ENCODE assay signal across 1 cellular context in genomic region chr6:39642300-39642699, GRCh38.
TF ChIP-seq lines count a peak whose summit lies in the region.

No MANE protein-coding gene starts in this region.

TF ChIP-seq in K562, 482 proteins besides CTCF, POLR2A, EP300 and RAD21:
- TF ChIP-seq, protein P1, sequence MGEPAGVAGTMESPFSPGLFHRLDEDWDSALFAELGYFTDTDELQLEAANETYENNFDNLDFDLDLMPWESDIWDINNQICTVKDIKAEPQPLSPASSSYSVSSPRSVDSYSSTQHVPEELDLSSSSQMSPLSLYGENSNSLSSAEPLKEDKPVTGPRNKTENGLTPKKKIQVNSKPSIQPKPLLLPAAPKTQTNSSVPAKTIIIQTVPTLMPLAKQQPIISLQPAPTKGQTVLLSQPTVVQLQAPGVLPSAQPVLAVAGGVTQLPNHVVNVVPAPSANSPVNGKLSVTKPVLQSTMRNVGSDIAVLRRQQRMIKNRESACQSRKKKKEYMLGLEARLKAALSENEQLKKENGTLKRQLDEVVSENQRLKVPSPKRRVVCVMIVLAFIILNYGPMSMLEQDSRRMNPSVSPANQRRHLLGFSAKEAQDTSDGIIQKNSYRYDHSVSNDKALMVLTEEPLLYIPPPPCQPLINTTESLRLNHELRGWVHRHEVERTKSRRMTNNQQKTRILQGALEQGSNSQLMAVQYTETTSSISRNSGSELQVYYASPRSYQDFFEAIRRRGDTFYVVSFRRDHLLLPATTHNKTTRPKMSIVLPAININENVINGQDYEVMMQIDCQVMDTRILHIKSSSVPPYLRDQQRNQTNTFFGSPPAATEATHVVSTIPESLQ (CRISPR knock-in tag; IDR thresholded peaks at IDR 0.05), result no peak
- TF ChIP-seq RFX1 (IDR thresholded peaks at IDR 0.05) (peak; percentile 36; the same call in 1 of the 2 replicates), HCFC1 (IDR thresholded peaks at IDR 0.05; ENCODE audit: low read depth, low read length) (no peak)
